Comparison of ENCODE assay signal across 18 cellular contexts in genomic region chr16:22347100-22347820, GRCh38. TPM values are rescaled to one million over a fixed set of nuclear protein-coding genes. Genes with fewer than 3 reads are reported as not detected.
DNase-seq lines count a peak whose midpoint lies in the region; ATAC-seq, FAIRE-seq and TF ChIP-seq lines count a peak whose summit lies in the region.
"Had no signal": no experiment of that assay in that cellular context is flagged by ENCODE, and none has a peak within 500 bp of the region (broad histone marks: within the 10 kb centered on the region; RNA-seq: fewer than 3 reads in every experiment).

No MANE protein-coding gene starts in this region.

- no peak overlapping the region for H3K4me3 ChIP-seq in gastroesophageal sphincter
- H3K4me3 ChIP-seq in neuronal stem cell (ENCODE audit: low read length in 2 of 2) = no peak overlapping the region
- H3K4me3 ChIP-seq: adrenal gland had no signal

- H3K9me3 ChIP-seq in gastroesophageal sphincter (no peaks in the 10 kb centered on the region), neuronal stem cell (replicated peaks in 1 of 2; ENCODE audit: control insufficient read depth in 2 of 2, insufficient read depth in 1 of 2, low read depth in 1 of 2, low read length in 2 of 2) (no peaks in the 10 kb centered on the region)
- H3K9me3 ChIP-seq: adrenal gland had no signal

- no peak for TF ChIP-seq POLR2A in gastroesophageal sphincter (IDR thresholded peaks at IDR 0.05)

- H3K27me3 ChIP-seq in gastroesophageal sphincter = no peaks in the 10 kb centered on the region
- no peaks in the 10 kb centered on the region for H3K27me3 ChIP-seq in neuronal stem cell (ENCODE audit: control insufficient read depth in 3 of 3, insufficient read depth in 3 of 3, low read depth in 1 of 3, low read length in 3 of 3)
- H3K27me3 ChIP-seq: adrenal gland had no signal

- no peak overlapping the region for H2AK5ac ChIP-seq in neuronal stem cell (ENCODE audit: low read depth, low read length)

- H3K4me2 ChIP-seq in neuronal stem cell (ENCODE audit: insufficient read depth, low read length, poor library complexity, severe bottlenecking) = no peak overlapping the region

- TF ChIP-seq CTCF in gastroesophageal sphincter (IDR thresholded peaks at IDR 0.05) = no peak
- TF ChIP-seq CTCF in D721Med (IDR thresholded peaks at IDR 0.05; ENCODE audit: insufficient read depth, missing control alignments) = no peak

- no peak for TF ChIP-seq EP300 in gastroesophageal sphincter (IDR thresholded peaks at IDR 0.05)

- CTCF ChIA-PET in T-cell (lab: Charles Lee) = no interaction called here

- peaks cover 0 to 68% of the 10 kb centered on the region in 2 donors for H3K36me3 ChIP-seq in gastroesophageal sphincter
- peaks cover 22 to 58% of the 10 kb centered on the region in 2 donors for H3K36me3 ChIP-seq in neuronal stem cell (replicated peaks in 1 of 2; ENCODE audit: control insufficient read depth in 2 of 2, insufficient read depth in 2 of 2, low read length in 2 of 2)

- H3K4me1 ChIP-seq in gastroesophageal sphincter (peaks cover 0 to 7% (median 0%) of the 10 kb centered on the region in 3 donors), neuronal stem cell (ENCODE audit: control insufficient read depth in 2 of 2, insufficient read depth in 1 of 2, low read depth in 1 of 2, low read length in 2 of 2) (no peaks in the 10 kb centered on the region)
- H3K4me1 ChIP-seq: adrenal gland had no signal

- H3K27ac ChIP-seq in gastroesophageal sphincter (peak overlapping the region in 3 of 4 donors; percentile 10 to 66 (median 54)), neuronal stem cell (replicated peaks; ENCODE audit: low read length) (no peak overlapping the region)

- no peak for DNase-seq in activated T-cell treated with anti-CD3 and anti-CD28 coated beads, Interleukin-2, amount 50 U/mL, for 24 hours
- DNase-seq in activated T-cell treated with anti-CD3 and anti-CD28 coated beads, Interleukin-2, amount 50 U/mL, for 1 hour = no peak
- DNase-seq in T-cell (no peak), neuronal stem cell (ENCODE audit: low spot score) (no peak), D721Med (ENCODE audit: insufficient read length, low spot score) (no peak), UCSD-AML1 (lab: John Stamatoyannopoulos, UW; ENCODE audit: unreplicated experiment) (no peak), COLO668 (lab: John Stamatoyannopoulos, UW; ENCODE audit: unreplicated experiment) (no peak)
- DNase-seq: NCI-H2029 treated with DMSO at 0.1 percent for 48 hours, NCI-H526, OCI-M1, small intestine had no signal

- peak overlapping the region; percentile 62 for H3K27ac Mint-ChIP-seq in activated T-cell treated with anti-CD3 and anti-CD28 coated beads, Interleukin-2, amount 50 U/mL, for 24 hours
- peak overlapping the region; percentile 39 to 78 for H3K27ac Mint-ChIP-seq in T-cell
- H3K27ac Mint-ChIP-seq: mesothelial cell of epicardium; stimulated activated memory B cell treated with anti-CD40 and anti-IgM and Interleukin-4, amounts not matched to agents 10 μg/mL and 1 μg/mL and 100 μg/mL, for 72 hours had no signal

- no peak overlapping the region for H2BK120ac ChIP-seq in neuronal stem cell (ENCODE audit: low read depth, low read length)

- H3K4ac ChIP-seq in neuronal stem cell (ENCODE audit: low read length) = no peak overlapping the region

- no peak overlapping the region for H3K18ac ChIP-seq in neuronal stem cell (ENCODE audit: low read length)

- H2AFZ ChIP-seq in neuronal stem cell (ENCODE audit: low read length) = no peak overlapping the region

- peak overlapping the region; percentile 75 for H3K23ac ChIP-seq in neuronal stem cell (ENCODE audit: low read depth, low read length, poor library complexity)

- H2BK12ac ChIP-seq in neuronal stem cell (ENCODE audit: low read length) = no peak overlapping the region

- 64 to 74% methylated on average over 8 to 15 of the region's 20 CpGs for WGBS in gastroesophageal sphincter (ENCODE audit: low coverage in 1 of 2), 2 donors
- WGBS in neuronal stem cell (ENCODE audit: extremely low coverage in 2 of 2, insufficient read length in 2 of 2, insufficient replicate concordance in 1 of 2), 2 donors = no CpG with 5 or more reads among the region's 20 CpGs

- no peak overlapping the region for H3K4me3 Mint-ChIP-seq in activated T-cell treated with anti-CD3 and anti-CD28 coated beads, Interleukin-2, amount 50 U/mL, for 24 hours
- no peak overlapping the region for H3K4me3 Mint-ChIP-seq in T-cell
- H3K4me3 Mint-ChIP-seq: mesothelial cell of epicardium; stimulated activated memory B cell treated with anti-CD40 and anti-IgM and Interleukin-4, amounts not matched to agents 10 μg/mL and 1 μg/mL and 100 μg/mL, for 72 hours had no signal

- peak overlapping the region; percentile 32 for H2BK5ac ChIP-seq in neuronal stem cell (ENCODE audit: low read length)

- H4K8ac ChIP-seq in neuronal stem cell (ENCODE audit: low read depth, low read length) = peak overlapping the region; percentile 3

- H2BK15ac ChIP-seq in neuronal stem cell (ENCODE audit: low read length) = no peak overlapping the region

- no peaks in the 10 kb centered on the region for H3K27me3 Mint-ChIP-seq in activated T-cell treated with anti-CD3 and anti-CD28 coated beads, Interleukin-2, amount 50 U/mL, for 24 hours
- no peaks in the 10 kb centered on the region for H3K27me3 Mint-ChIP-seq in T-cell
- H3K27me3 Mint-ChIP-seq: stimulated activated memory B cell treated with anti-CD40 and anti-IgM and Interleukin-4, amounts not matched to agents 10 μg/mL and 1 μg/mL and 100 μg/mL, for 72 hours had no signal

- FAIRE-seq in D721Med (lab: Jason Lieb, UNC) = no peak
- FAIRE-seq: colon, GM12892, H1, small intestine had no signal

- H3K14ac ChIP-seq in neuronal stem cell (ENCODE audit: low read length) = no peak overlapping the region

- no peak overlapping the region for H3K9ac ChIP-seq in neuronal stem cell (ENCODE audit: low read depth, low read length, poor library complexity)

- peaks cover 4% of the 10 kb centered on the region for H3K9me3 Mint-ChIP-seq in activated T-cell treated with anti-CD3 and anti-CD28 coated beads, Interleukin-2, amount 50 U/mL, for 24 hours
- H3K9me3 Mint-ChIP-seq in T-cell = no peaks in the 10 kb centered on the region
- H3K9me3 Mint-ChIP-seq: stimulated activated memory B cell treated with anti-CD40 and anti-IgM and Interleukin-4, amounts not matched to agents 10 μg/mL and 1 μg/mL and 100 μg/mL, for 72 hours had no signal

- H3K79me1 ChIP-seq in neuronal stem cell (ENCODE audit: low read depth, low read length) = peaks cover 1% of the 10 kb centered on the region

- H3K4me1 Mint-ChIP-seq in activated T-cell treated with anti-CD3 and anti-CD28 coated beads, Interleukin-2, amount 50 U/mL, for 24 hours (ENCODE audit: low read depth) = peaks cover 14% of the 10 kb centered on the region
- H3K4me1 Mint-ChIP-seq in T-cell = peaks cover 26 to 37% (median 33%) of the 10 kb centered on the region in 3 donors
- H3K4me1 Mint-ChIP-seq: mesothelial cell of epicardium; stimulated activated memory B cell treated with anti-CD40 and anti-IgM and Interleukin-4, amounts not matched to agents 10 μg/mL and 1 μg/mL and 100 μg/mL, for 72 hours had no signal

- H3K36me3 Mint-ChIP-seq in activated T-cell treated with anti-CD3 and anti-CD28 coated beads, Interleukin-2, amount 50 U/mL, for 24 hours (ENCODE audit: low read depth) = peaks cover 90% of the 10 kb centered on the region
- H3K36me3 Mint-ChIP-seq in T-cell = peaks cover 72% of the 10 kb centered on the region

- no peak overlapping the region for H4K91ac ChIP-seq in neuronal stem cell (ENCODE audit: low read depth, low read length, poor library complexity)

- ATAC-seq in T-cell (replicated peaks in 1 of 4) = no peak
- peak; percentile 71 for ATAC-seq in gastroesophageal sphincter
- ATAC-seq: stimulated activated memory B cell treated with anti-CD40 and anti-IgM and Interleukin-4, amounts not matched to agents 10 μg/mL and 1 μg/mL and 100 μg/mL, for 72 hours had no signal

- POLR2A ChIA-PET in T-cell (lab: Charles Lee) = interaction anchor here in 1 of 2 donors (0.8 kb wide), 1 partner anchor 9 kb away, joined by 3 read pairs; no protein-coding TSS in a partner anchor

RNA-seq across cellular contexts. Expression of gene CDR2, which starts 27.2 kb away (rescaled TPM):
- total RNA-seq in T-cell (10 to 100 TPM; 58.7 to 97.5 (median 72.6) TPM), gastroesophageal sphincter (10 to 100 TPM; 36.1 to 48.3 (median 41.7) TPM)
- 17.4 TPM for polyA plus RNA-seq in neuronal stem cell (2013, experiment 1 of 2)
- polyA plus RNA-seq in neuronal stem cell (2013, experiment 2 of 2) = 17.2 TPM

RNA-seq across cellular contexts. Expression of gene POLR3E, which starts 50.1 kb away (rescaled TPM):
- total RNA-seq in T-cell = 100 to 1,000 TPM in 2 of 5 donors, 10 to 100 TPM in 3; 79.3 to 174 (median 99.7) TPM
- total RNA-seq in gastroesophageal sphincter = 10 to 100 TPM; 34.9 to 55.4 (median 48.3) TPM
- 36.5 TPM for polyA plus RNA-seq in neuronal stem cell (2013, experiment 1 of 2)
- polyA plus RNA-seq in neuronal stem cell (2013, experiment 2 of 2) = 36.0 TPM
